8 cellular contexts compared by ENCODE assay signal in the genomic region with DNA sequence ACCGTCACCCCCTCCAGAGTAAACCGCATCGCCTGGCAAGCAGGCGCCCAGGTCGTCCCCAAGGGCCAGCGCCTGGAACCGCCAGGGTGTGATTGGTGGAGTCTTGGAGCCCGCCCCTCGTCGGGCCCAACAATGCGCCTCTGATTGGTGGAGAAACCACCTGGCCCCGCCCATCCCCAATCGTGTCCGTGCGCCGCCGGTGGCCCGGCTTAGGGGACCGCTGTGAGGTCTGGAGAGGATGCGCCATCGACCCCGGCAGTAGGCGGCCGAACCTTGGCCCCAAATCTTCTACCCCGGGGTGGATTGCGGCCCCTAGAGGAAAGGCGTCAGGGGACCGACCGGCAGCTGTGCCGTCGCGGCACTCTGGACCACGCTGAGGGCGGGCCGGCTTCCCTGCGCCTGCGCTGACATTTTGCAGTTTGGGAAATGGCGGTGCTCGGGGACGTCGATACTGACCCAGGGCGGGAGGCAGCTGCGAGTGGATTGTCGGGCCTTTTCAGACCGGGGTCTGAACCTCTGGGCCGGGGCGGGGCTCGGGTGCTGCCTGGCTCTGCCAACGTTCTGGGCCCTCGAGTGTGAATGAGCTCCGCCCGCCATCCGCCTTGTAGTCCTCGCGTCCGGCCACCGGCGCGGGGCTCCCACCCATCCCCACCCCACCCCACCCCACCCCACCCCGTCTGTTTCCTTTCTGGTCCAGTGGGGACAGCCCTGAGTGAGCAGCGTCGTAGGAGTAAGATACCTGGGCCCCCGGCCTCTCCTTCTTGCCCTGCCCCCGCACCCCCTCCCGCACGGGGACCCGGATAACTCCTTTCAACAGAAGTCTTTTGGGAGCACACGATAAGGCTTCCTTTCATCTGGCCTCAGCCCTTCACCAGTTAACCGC. TPM values are rescaled to one million over a fixed set of nuclear protein-coding genes. Genes with fewer than 3 reads are reported as not detected.
DNase-seq lines count a peak whose midpoint lies in the region; ATAC-seq, FAIRE-seq and TF ChIP-seq lines count a peak whose summit lies in the region.

No MANE protein-coding gene starts in this region.

- DNase-seq in GM12891 (ENCODE audit: insufficient read length, low spot score), result peak; percentile 92
- DNase-seq in NCI-H1436 treated with DMSO at 0.1 percent for 48 hours (lab: John Stamatoyannopoulos, UW), result peak; percentile 94
- peak; percentile 97 for DNase-seq in left ventricle myocardium superior
- peak; percentile 95 for DNase-seq in putamen (ENCODE audit: low spot score)
- DNase-seq in vagina (ENCODE audit: extremely low spot score in 2 of 2), result peak in 1 of 2 donors; percentile 96

- no peaks in the 10 kb centered on the region for H3K27me3 Mint-ChIP-seq in T-helper 1 cell treated with Interleukin-12 subunit alpha and Interleukin-12 subunit beta and Interleukin-4 antibody, amounts not matched to agents 30 μg/mL and 1 μg/mL, for 36 hours (ENCODE audit: low read depth)

- TF ChIP-seq POLR2A in GM12891 (IDR thresholded peaks at IDR 0.05; ENCODE audit: low read depth, low read length), result peak; percentile 90
- TF ChIP-seq POLR2A in vagina (IDR thresholded peaks at IDR 0.05), result peak in 1 of 2 donors; percentile 69

- H3K27ac Mint-ChIP-seq in T-helper 1 cell treated with Interleukin-12 subunit alpha and Interleukin-12 subunit beta and Interleukin-4 antibody, amounts not matched to agents 30 μg/mL and 1 μg/mL, for 36 hours, result peak overlapping the region; percentile 97

- no peaks in the 10 kb centered on the region for H3K9me3 ChIP-seq in vagina

- peak overlapping the region; percentile 80 to 91 for H3K4me3 ChIP-seq in vagina

- peak; percentile 89 for FAIRE-seq in GM12891 (lab: Jason Lieb, UNC)

- H3K4me3 Mint-ChIP-seq in T-helper 1 cell treated with Interleukin-12 subunit alpha and Interleukin-12 subunit beta and Interleukin-4 antibody, amounts not matched to agents 30 μg/mL and 1 μg/mL, for 36 hours, result peak overlapping the region; percentile 92

- peaks cover 17% of the 10 kb centered on the region for H3K4me1 ChIP-seq in vagina

- no peaks in the 10 kb centered on the region for H3K9me3 Mint-ChIP-seq in T-helper 1 cell treated with Interleukin-12 subunit alpha and Interleukin-12 subunit beta and Interleukin-4 antibody, amounts not matched to agents 30 μg/mL and 1 μg/mL, for 36 hours

- peaks cover 35% of the 10 kb centered on the region for H3K36me3 Mint-ChIP-seq in T-helper 1 cell treated with Interleukin-12 subunit alpha and Interleukin-12 subunit beta and Interleukin-4 antibody, amounts not matched to agents 30 μg/mL and 1 μg/mL, for 36 hours (ENCODE audit: low read depth)

- intact Hi-C loops in left ventricle myocardium superior (cut with micrococcal nuclease) (no loop called here), vagina (cut with DNase I) (loop anchor here (5.0 kb wide), 1 partner anchor 242 kb away; the partner anchor contains the start of gene YBX1)

- TF ChIP-seq CTCF in vagina (IDR thresholded peaks at IDR 0.05), result peak in 2 of 3 experiments; percentile 4 to 26

- H3K27ac ChIP-seq in angular gyrus (ENCODE audit: low read depth, low read length) (peak overlapping the region; percentile 92), vagina (peak overlapping the region; percentile 93)

- peaks cover 40% of the 10 kb centered on the region for H3K4me1 Mint-ChIP-seq in T-helper 1 cell treated with Interleukin-12 subunit alpha and Interleukin-12 subunit beta and Interleukin-4 antibody, amounts not matched to agents 30 μg/mL and 1 μg/mL, for 36 hours (ENCODE audit: low read depth)

- ATAC-seq in HG02798 (IDR thresholded peaks at IDR 0.05; ENCODE audit: poor library complexity, unreplicated experiment), result peak; percentile 93
- peak; percentile 99 for ATAC-seq in left ventricle myocardium superior

- peaks cover 3 to 25% of the 10 kb centered on the region in 2 donors for H3K36me3 ChIP-seq in vagina

- H3K27me3 ChIP-seq in vagina, result no peaks in the 10 kb centered on the region

TF ChIP-seq in GM12891, 5 proteins besides CTCF, POLR2A, EP300 and RAD21:
- TF ChIP-seq SPI1 (IDR thresholded peaks at IDR 0.05; ENCODE audit: low read depth, low read length) (no peak), TAF1 (IDR thresholded peaks at IDR 0.05; ENCODE audit: low read depth, low read length) (peak; percentile 64; the same call in 1 of the 2 replicates), POLR2AphosphoS5 (IDR thresholded peaks at IDR 0.05; ENCODE audit: low read depth, low read length) (peak; percentile 85), POU2F2 (IDR thresholded peaks at IDR 0.05; ENCODE audit: low read depth, low read length) (peak; percentile 44)

RNA-seq across cellular contexts. Expression of gene SLC2A1, which starts 34.2 kb away (rescaled TPM):
- polyA plus RNA-seq in GM12891 (2012; ENCODE audit: low read depth, missing spikeins), result 33.9 TPM
- total RNA-seq in left ventricle myocardium superior, result 38.5 TPM
- 286 TPM for total RNA-seq in vagina
